In the genomic region with DNA sequence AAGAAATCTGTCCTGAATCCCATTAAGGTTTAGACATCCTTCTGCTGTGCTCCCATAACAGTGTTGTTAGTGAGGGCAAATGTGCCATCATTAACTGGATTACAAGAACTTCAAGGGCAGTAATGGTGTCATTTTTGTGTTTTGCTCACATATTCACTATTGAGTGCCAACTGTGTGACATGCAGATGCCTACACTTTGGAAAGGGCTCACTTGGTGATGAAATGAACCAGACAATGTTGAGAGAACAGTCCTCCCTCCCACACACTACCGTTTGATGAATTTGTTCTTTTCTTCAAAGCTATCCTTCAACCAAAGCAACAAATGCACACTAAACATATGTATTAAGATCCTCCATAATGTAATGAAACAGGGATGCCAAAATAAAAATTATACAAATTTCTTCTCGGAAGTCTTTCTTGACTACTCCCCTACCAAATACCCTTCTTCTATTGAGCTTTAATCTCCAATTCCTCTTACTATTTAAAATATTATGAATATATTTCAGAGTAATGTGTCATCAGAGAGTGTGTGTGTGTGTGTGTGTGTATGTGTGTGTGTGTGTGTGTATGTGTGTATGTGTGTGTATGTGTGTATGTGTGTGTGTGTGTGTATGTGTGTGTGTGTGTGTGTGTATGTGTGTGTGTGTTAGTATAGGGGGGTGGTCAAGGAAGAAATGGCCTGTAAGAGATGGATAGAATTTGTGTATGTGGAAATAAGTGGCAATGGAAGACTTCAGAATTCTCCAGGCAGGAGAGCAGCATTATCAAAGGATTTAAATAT, we compare ENCODE assay signal across 20 cellular contexts.
A peak's percentile ranks its signal among the peaks of the same experiment; 100 is the strongest.
DNase-seq lines count a peak whose midpoint lies in the region; ATAC-seq and TF ChIP-seq lines count a peak whose summit lies in the region.
"Had no signal": no experiment of that assay in that cellular context is flagged by ENCODE, and none has a peak within 500 bp of the region (broad histone marks: within the 10 kb centered on the region; RNA-seq: fewer than 3 reads in every experiment).

No MANE protein-coding gene starts in this region.

- no peak overlapping the region for H3K9ac ChIP-seq in IMR-90 (ENCODE audit: low read depth, low read length)
- H3K9ac ChIP-seq: KMS-11 had no signal

- H3K4me1 ChIP-seq in IMR-90 (ENCODE audit: control insufficient read depth, insufficient read depth, low read length) (no peaks in the 10 kb centered on the region), esophagus muscularis mucosa (peaks cover 0 to 21% (median 12%) of the 10 kb centered on the region in 4 donors)
- H3K4me1 ChIP-seq: HAP-1 had no signal

- H3K14ac ChIP-seq in IMR-90 (replicated peaks; ENCODE audit: low read depth, low read length) = no peak overlapping the region

- ATAC-seq in Right ventricle myocardium superior (ENCODE audit: poor library complexity) (peak; percentile 50), Right ventricle myocardium inferior (no peak), IMR-90 (ENCODE audit: low read depth) (no peak), sciatic nerve (peak; percentile 38)

- no peak overlapping the region for H2AK9ac ChIP-seq in IMR-90 (replicated peaks; ENCODE audit: low read depth, low read length, poor library complexity)

- H4K8ac ChIP-seq in IMR-90 (ENCODE audit: low read depth in 2 of 2, low read length in 2 of 2) = no peak overlapping the region

- H2BK5ac ChIP-seq in IMR-90 (ENCODE audit: low read depth, low read length, poor library complexity, severe bottlenecking) = peak overlapping the region; percentile 78

- H3K18ac ChIP-seq in IMR-90 (ENCODE audit: low read depth, low read length) = no peak overlapping the region

- H3K27me3 ChIP-seq in IMR-90 (ENCODE audit: control insufficient read depth, insufficient read depth, low read length) (no peaks in the 10 kb centered on the region), esophagus muscularis mucosa (no peaks in the 10 kb centered on the region)

- H2BK20ac ChIP-seq in IMR-90 (ENCODE audit: low read depth, low read length) = no peak overlapping the region

- no peak overlapping the region for H3K4me2 ChIP-seq in IMR-90 (ENCODE audit: low read depth, low read length)
- H3K4me2 ChIP-seq: KMS-11 had no signal

- in situ Hi-C loops in IMR-90 (cut with MboI; ENCODE audit: low sequenced_read_pairs) = no loop called here

- no peak for TF ChIP-seq CTCF in IMR-90 (conservative IDR thresholded peaks at IDR 0.05; ENCODE audit: low read depth, low read length)
- TF ChIP-seq CTCF in esophagus muscularis mucosa (IDR thresholded peaks at IDR 0.05) = no peak

- POLR2A ChIA-PET in IMR-90 (lab: Charles Lee; ENCODE audit: unreplicated experiment) = no interaction called here

- H2AFZ ChIP-seq in IMR-90 (replicated peaks; ENCODE audit: low read length, poor library complexity) = no peak overlapping the region

- H3K36me3 ChIP-seq in IMR-90 (ENCODE audit: control insufficient read depth, insufficient read depth, low read length) = no peaks in the 10 kb centered on the region
- H3K36me3 ChIP-seq in esophagus muscularis mucosa = no peaks in the 10 kb centered on the region
- H3K36me3 ChIP-seq: HAP-1 had no signal

- no peak overlapping the region for H3K4ac ChIP-seq in IMR-90 (ENCODE audit: low read depth, low read length)

- no peaks in the 10 kb centered on the region for H4K20me1 ChIP-seq in IMR-90 (ENCODE audit: insufficient read depth, low read length)

- intact Hi-C loops in Right ventricle myocardium superior (cut with DNase I) (no loop called here), Right ventricle myocardium inferior (cut with DNase I) (no loop called here), IMR-90 (cut with micrococcal nuclease) (no loop called here), esophagus muscularis mucosa (cut with DNase I) (no loop called here), sciatic nerve (cut with DNase I) (no loop called here)

- dilution Hi-C loops in IMR-90 (cut with HindIII; ENCODE audit: low sequenced_read_pairs, unreplicated experiment) = no loop called here

- no peak overlapping the region for H3K23ac ChIP-seq in IMR-90 (ENCODE audit: low read depth, low read length)

- no peaks in the 10 kb centered on the region for H3K9me1 ChIP-seq in IMR-90 (ENCODE audit: insufficient read depth, low read length)

- H4K5ac ChIP-seq in IMR-90 (ENCODE audit: low read depth, low read length) = no peak overlapping the region

- H3K27ac ChIP-seq in IMR-90 (ENCODE audit: insufficient read depth, low read length) = no peak overlapping the region
- no peak overlapping the region for H3K27ac ChIP-seq in esophagus muscularis mucosa (replicated peaks in 1 of 4)
- H3K27ac ChIP-seq: 22Rv1, HL-60, KMS-11 had no signal

- H2BK15ac ChIP-seq in IMR-90 (ENCODE audit: low read depth, low read length) = no peak overlapping the region

- no peaks in the 10 kb centered on the region for H3K79me1 ChIP-seq in IMR-90 (ENCODE audit: low read depth in 1 of 2, low read length in 2 of 2)

- no CpG with 5 or more reads among the region's 2 CpGs for WGBS in IMR-90 (ENCODE audit: extremely low coverage in 2 of 2, insufficient read length in 1 of 2), 2 experiments
- WGBS in esophagus muscularis mucosa = 74% methylated on average over 2 of the region's 2 CpGs

- H2BK120ac ChIP-seq in IMR-90 (ENCODE audit: low read depth, low read length) = no peak overlapping the region

- no peak overlapping the region for H2AK5ac ChIP-seq in IMR-90 (ENCODE audit: low read depth, low read length)

- H3K4me3 ChIP-seq in IMR-90 (ENCODE audit: insufficient read depth, low read depth, low read length) = no peak overlapping the region
- no peak overlapping the region for H3K4me3 ChIP-seq in esophagus muscularis mucosa
- H3K4me3 ChIP-seq: HAP-1 had no signal

- DNase-seq in Right ventricle myocardium superior = no peak
- no peak for DNase-seq in Right ventricle myocardium inferior (ENCODE audit: missing footprints)
- no peak for DNase-seq in IMR-90
- DNase-seq in esophagus muscularis mucosa (ENCODE audit: extremely low spot score) = peak; percentile 80
- no peak for DNase-seq in sciatic nerve (ENCODE audit: low spot score)
- no peak for DNase-seq in NCI-H2029 treated with DMSO at 0.1 percent for 48 hours (lab: John Stamatoyannopoulos, UW)
- no peak for DNase-seq in NCI-H69 (lab: John Stamatoyannopoulos, UW)
- DNase-seq in stimulated activated CD4-positive, alpha-beta T cell treated with anti-CD3 and anti-CD28 coated beads, Interleukin-1b, Interleukin-23, amount 100 ng/mL, for 48 hours = no peak
- DNase-seq: DMS53, GDM1, NCI-H1105, NCI-H146, NCI-H2029, NCI-H2171, NCI-H345, OCI-M1 had no signal

- H4K91ac ChIP-seq in IMR-90 (ENCODE audit: insufficient read depth, low read depth, low read length) = no peak overlapping the region

- no peak for TF ChIP-seq EP300 in esophagus muscularis mucosa (IDR thresholded peaks at IDR 0.05)

- TF ChIP-seq POLR2A in IMR-90 (IDR thresholded peaks at IDR 0.05; ENCODE audit: low read depth, low read length) = no peak
- no peak for TF ChIP-seq POLR2A in esophagus muscularis mucosa (IDR thresholded peaks at IDR 0.05; ENCODE audit: low read depth)

- CTCF ChIA-PET in IMR-90 (lab: Yijun Ruan, JAX) = no interaction called here

- BruUV-seq in IMR-90 (replicated peaks; lab: Mats Ljungman, UMichigan) = no TSS peak

- no peak for TF ChIP-seq RAD21 in IMR-90 (IDR thresholded peaks at IDR 0.05; ENCODE audit: low read length)

- H3K56ac ChIP-seq in IMR-90 (ENCODE audit: extremely low read depth, insufficient read depth, low read length) = no peak overlapping the region

- H3K9me3 ChIP-seq in IMR-90 (ENCODE audit: control insufficient read depth, insufficient read depth, low read length) = no peaks in the 10 kb centered on the region
- H3K9me3 ChIP-seq in esophagus muscularis mucosa = no peaks in the 10 kb centered on the region
- H3K9me3 ChIP-seq: HAP-1 had no signal

TF ChIP-seq in IMR-90, 13 proteins besides CTCF, POLR2A, EP300 and RAD21:
- TF ChIP-seq SMC3 (IDR thresholded peaks at IDR 0.05; ENCODE audit: low read depth, low read length) = no peak
- no peak for TF ChIP-seq RFX5 (IDR thresholded peaks at IDR 0.05; ENCODE audit: low read depth, low read length)
- no peak for TF ChIP-seq BHLHE40 (IDR thresholded peaks at IDR 0.05; ENCODE audit: low read depth, low read length)
- TF ChIP-seq ELK1 (IDR thresholded peaks at IDR 0.05; ENCODE audit: borderline replicate concordance, low read depth, low read length) = no peak
- TF ChIP-seq CEBPB (IDR thresholded peaks at IDR 0.05; ENCODE audit: low read depth, low read length) = no peak
- TF ChIP-seq, protein P1, sequence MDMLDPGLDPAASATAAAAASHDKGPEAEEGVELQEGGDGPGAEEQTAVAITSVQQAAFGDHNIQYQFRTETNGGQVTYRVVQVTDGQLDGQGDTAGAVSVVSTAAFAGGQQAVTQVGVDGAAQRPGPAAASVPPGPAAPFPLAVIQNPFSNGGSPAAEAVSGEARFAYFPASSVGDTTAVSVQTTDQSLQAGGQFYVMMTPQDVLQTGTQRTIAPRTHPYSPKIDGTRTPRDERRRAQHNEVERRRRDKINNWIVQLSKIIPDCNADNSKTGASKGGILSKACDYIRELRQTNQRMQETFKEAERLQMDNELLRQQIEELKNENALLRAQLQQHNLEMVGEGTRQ (IDR thresholded peaks at IDR 0.05; ENCODE audit: low read depth, low read length) = no peak
- TF ChIP-seq FOS (IDR thresholded peaks at IDR 0.05; ENCODE audit: low read depth, low read length) = no peak
- no peak for TF ChIP-seq MXI1 (IDR thresholded peaks at IDR 0.05; ENCODE audit: borderline replicate concordance, low read depth, low read length)
- TF ChIP-seq RCOR1 (IDR thresholded peaks at IDR 0.05; ENCODE audit: insufficient replicate concordance, low read length) = no peak
- TF ChIP-seq MAZ (IDR thresholded peaks at IDR 0.05; ENCODE audit: borderline replicate concordance, low read depth, low read length) = no peak
TF ChIP-seq in IMR-90: peak in this region for 0.

Comparison
In these comparisons a context has a peak if more than half of its experiments do, and no peak if none do; other contexts are left out.
1. ATAC-seq: peak in Right ventricle myocardium superior (single experiment) and sciatic nerve (single experiment); none in Right ventricle myocardium inferior (single experiment) and IMR-90 (single experiment).